ENCODE assay signal across 11 cellular contexts in genomic region chr5:139297439-139298133, GRCh38. TPM values are rescaled to one million over a fixed set of nuclear protein-coding genes. Genes with fewer than 3 reads are reported as not detected.
A peak's percentile ranks its signal among the peaks of the same experiment; 100 is the strongest.
DNase-seq lines count a peak whose midpoint lies in the region; ATAC-seq, FAIRE-seq and TF ChIP-seq lines count a peak whose summit lies in the region.
"Had no signal": no experiment of that assay in that cellular context is flagged by ENCODE, and none has a peak within 500 bp of the region (broad histone marks: within the 10 kb centered on the region; RNA-seq: fewer than 3 reads in every experiment).

No MANE protein-coding gene starts in this region.

- 50% methylated on average over 2 of the region's 2 CpGs for WGBS in GM12878 (ENCODE audit: insufficient coverage, insufficient replicate concordance, low lambda C conversion rate, missing lambda C conversion rate)

- TF ChIP-seq POLR2A in GM12878 (IDR thresholded peaks at IDR 0.05; ENCODE audit: low read depth, low read length) = no peak

- no peaks in the 10 kb centered on the region for H3K36me3 ChIP-seq in CD4-positive, alpha-beta memory T cell (ENCODE audit: insufficient read depth, low read length)
- H3K36me3 ChIP-seq in HUES6 (ENCODE audit: control insufficient read depth, insufficient read depth, low read length) (peaks cover 4% of the 10 kb centered on the region; the same call in 1 of the 2 replicates), GM12878 (ENCODE audit: control insufficient read depth in 2 of 2, insufficient read depth in 2 of 2, low read length in 1 of 2) (no peaks in the 10 kb centered on the region)

- no peak for TF ChIP-seq EP300 in GM12878 (IDR thresholded peaks at IDR 0.05; ENCODE audit: borderline replicate concordance in 1 of 2, control insufficient read depth in 1 of 2, low read depth in 2 of 2, low read length in 2 of 2)

- peak overlapping the region; percentile 76 for H3K4me2 ChIP-seq in GM12878 (ENCODE audit: control insufficient read depth, insufficient read depth)

- H3K27ac ChIP-seq in CD4-positive, alpha-beta memory T cell (ENCODE audit: low read depth, low read length) = no peak overlapping the region
- H3K27ac ChIP-seq in HUES6 (ENCODE audit: low read depth, low read length) (no peak overlapping the region), GM12878 (ENCODE audit: control insufficient read depth, insufficient read depth) (no peak overlapping the region), caudate nucleus (ENCODE audit: low read depth, low read length) (no peak overlapping the region)
- H3K27ac ChIP-seq: epithelial cell of prostate had no signal

- no peak overlapping the region for H3K4me3 ChIP-seq in CD4-positive, alpha-beta memory T cell (ENCODE audit: low read length in 2 of 2)
- H3K4me3 ChIP-seq in HUES6 (ENCODE audit: low read depth, low read length) (peak overlapping the region; percentile 84; the same call in 1 of the 2 replicates), GM12878 (peak overlapping the region; percentile 89)

- DNase-seq in CD4-positive, alpha-beta memory T cell = no peak
- DNase-seq in GM12878 (ENCODE audit: low read depth, low spot score) (no peak), natural killer cell (no peak), amniotic stem cell (lab: John Stamatoyannopoulos, UW) (no peak), caudate nucleus (lab: John Stamatoyannopoulos, UW) (no peak)
- DNase-seq: NCI-H1417, NCI-H748 treated with DMSO at 0.1 percent for 48 hours had no signal

- peak overlapping the region in 6 of 7 donors; percentile 5 to 99 (median 28) for H3K27ac Mint-ChIP-seq in CD4-positive, alpha-beta memory T cell
- peak overlapping the region; percentile 8 to 81 for H3K27ac Mint-ChIP-seq in natural killer cell

- BruUV-seq in GM12878 (replicated peaks; lab: Mats Ljungman, UMichigan) = TSS peak; percentile 1

- no peak overlapping the region for H3K9ac ChIP-seq in HUES6 (ENCODE audit: low read length)
- H3K9ac ChIP-seq in GM12878 (ENCODE audit: control insufficient read depth, insufficient read depth, low read length) = no peak overlapping the region

- intact Hi-C loops in CD4-positive, alpha-beta memory T cell (cut with micrococcal nuclease) = loop anchor here (1.0 kb wide), 1 partner anchor 9 kb away; no protein-coding TSS in a partner anchor
- intact Hi-C loops in GM12878 (cut with micrococcal nuclease; ENCODE audit: unreplicated experiment) = no loop called here
- intact Hi-C loops in natural killer cell (cut with micrococcal nuclease) = loop anchor here (10.0 kb wide), 2 partner anchors 547 to 723 kb away; partner anchors contain the start of gene HSPA9

- no peaks in the 10 kb centered on the region for H3K9me3 ChIP-seq in CD4-positive, alpha-beta memory T cell (ENCODE audit: control insufficient read depth in 1 of 2, low read length in 2 of 2)
- H3K9me3 ChIP-seq in HUES6 (ENCODE audit: control insufficient read depth, insufficient read depth, low read depth, low read length) = no peaks in the 10 kb centered on the region
- no peaks in the 10 kb centered on the region for H3K9me3 ChIP-seq in GM12878 (replicated peaks; ENCODE audit: control insufficient read depth, insufficient read depth, low read length)

- no peaks in the 10 kb centered on the region for H3K9me3 Mint-ChIP-seq in CD4-positive, alpha-beta memory T cell
- H3K9me3 Mint-ChIP-seq in natural killer cell = no peaks in the 10 kb centered on the region

- ATAC-seq in GM12878 = no peak
- no peak for ATAC-seq in natural killer cell
- ATAC-seq in GM21423 (IDR thresholded peaks at IDR 0.05; ENCODE audit: unreplicated experiment) = no peak
- no peak for ATAC-seq in GM18520 (IDR thresholded peaks at IDR 0.05; ENCODE audit: unreplicated experiment)

- peaks cover 20% of the 10 kb centered on the region for H4K20me1 ChIP-seq in GM12878 (ENCODE audit: control insufficient read depth, insufficient read depth)

- SMC1A ChIA-PET in GM12878 (lab: Charles Lee; ENCODE audit: uncharacterized antibody, unreplicated experiment) = interaction anchor here (0.7 to 12.7 kb wide), 8 partner anchors 9 to 594 kb away, joined by 3 to 136 read pairs (median 4); no protein-coding TSS in a partner anchor

- RAD21 ChIA-PET in GM12878 (lab: Charles Lee; ENCODE audit: unreplicated experiment) = interaction anchor here (0.5 to 4.2 kb wide), 8 partner anchors 9 to 92 kb away, joined by 3 to 15 read pairs (median 3); partner anchors contain the start of gene MZB1

- TF ChIP-seq RAD21 in GM12878 (IDR thresholded peaks at IDR 0.05; ENCODE audit: insufficient read depth, low read depth, low read length) = no peak

- peaks cover 56 to 88% (median 70%) of the 10 kb centered on the region in 4 donors for H3K4me1 Mint-ChIP-seq in CD4-positive, alpha-beta memory T cell
- H3K4me1 Mint-ChIP-seq in natural killer cell = peaks cover 72 to 79% of the 10 kb centered on the region in 2 donors

- no peak for FAIRE-seq in GM12878 (lab: Jason Lieb, UNC)

- H2AFZ ChIP-seq in GM12878 (ENCODE audit: control insufficient read depth, low read depth, low read length) = no peak overlapping the region

- POLR2A ChIA-PET in CD4-positive, alpha-beta memory T cell (lab: Charles Lee; ENCODE audit: partially characterized antibody) = interaction anchor here (0.8 to 4.9 kb wide), 4 partner anchors 11 to 45 kb away, joined by 3 to 114 read pairs (median 14); no protein-coding TSS in a partner anchor
- POLR2A ChIA-PET in GM12878 (lab: Charles Lee) = interaction anchor here (0.6 to 7.6 kb wide), 10 partner anchors 11 to 237 kb away, joined by 3 to 61 read pairs (median 5); partner anchors contain the start of gene MZB1

- H3K36me3 Mint-ChIP-seq in CD4-positive, alpha-beta memory T cell = peaks cover 7 to 52% of the 10 kb centered on the region in 2 donors
- H3K36me3 Mint-ChIP-seq in natural killer cell = no peaks in the 10 kb centered on the region

- no peaks in the 10 kb centered on the region for H3K27me3 Mint-ChIP-seq in CD4-positive, alpha-beta memory T cell
- no peaks in the 10 kb centered on the region for H3K27me3 Mint-ChIP-seq in natural killer cell (ENCODE audit: low read depth in 2 of 2)

- CTCF ChIA-PET in CD4-positive, alpha-beta memory T cell (lab: Charles Lee; ENCODE audit: partially characterized antibody) = interaction anchor here (1.5 to 2.6 kb wide), 2 partner anchors 22 to 44 kb away, joined by 4 to 10 read pairs; partner anchors contain the start of gene PAIP2
- CTCF ChIA-PET in GM12878 (lab: Yijun Ruan, JAX) = interaction anchor here (0.8 to 3.4 kb wide), 8 partner anchors 8 to 98 kb away, joined by 3 to 31 read pairs (median 6); partner anchors contain the start of gene PAIP2

- TF ChIP-seq CTCF in GM12878 (IDR thresholded peaks at IDR 0.05 in 2 of 3, conservative IDR thresholded peaks at IDR 0.05 in 1 of 3; ENCODE audit: control insufficient read depth in 2 of 3, extremely low read depth in 1 of 3, insufficient read depth in 1 of 3, low read depth in 3 of 3, low read length in 3 of 3) = no peak
- no peak for TF ChIP-seq CTCF in natural killer cell (IDR thresholded peaks at IDR 0.05)

- peak overlapping the region; percentile 54 to 99 (median 76) for H3K4me3 Mint-ChIP-seq in CD4-positive, alpha-beta memory T cell
- H3K4me3 Mint-ChIP-seq in natural killer cell = peak overlapping the region; percentile 54

- H3K27me3 ChIP-seq in CD4-positive, alpha-beta memory T cell (ENCODE audit: insufficient read depth, low read length) = no peaks in the 10 kb centered on the region
- H3K27me3 ChIP-seq in HUES6 (ENCODE audit: control insufficient read depth, insufficient read depth, low read length) = no peaks in the 10 kb centered on the region
- H3K27me3 ChIP-seq in GM12878 (replicated peaks in 1 of 2; ENCODE audit: control insufficient read depth in 2 of 2, insufficient read depth in 2 of 2, low read length in 1 of 2) = no peaks in the 10 kb centered on the region

- H3K79me2 ChIP-seq in GM12878 (ENCODE audit: control insufficient read depth, insufficient read depth, low read length) = peaks cover 94% of the 10 kb centered on the region

- in situ Hi-C loops in GM12878 (cut with MboI) = no loop called here

- H3K4me1 ChIP-seq in CD4-positive, alpha-beta memory T cell (ENCODE audit: insufficient read depth, low read length) = peaks cover 84% of the 10 kb centered on the region
- H3K4me1 ChIP-seq in HUES6 (ENCODE audit: control insufficient read depth, insufficient read depth, low read length) (peaks cover 50% of the 10 kb centered on the region), GM12878 (ENCODE audit: control insufficient read depth, insufficient read depth, low read length) (peaks cover 18% of the 10 kb centered on the region)

RNA-seq across cellular contexts. Expression of gene MATR3, which starts 4.0 kb away (rescaled TPM):
- 100 to 1,000 TPM; 228 to 255 TPM for total RNA-seq in CD4-positive, alpha-beta memory T cell
- 100 to 1,000 TPM; 377 to 419 TPM for polyA plus RNA-seq in CD4-positive, alpha-beta memory T cell
- 599 and 630 TPM in 2 replicates for total RNA-seq in GM12878 (2013; cell fraction: nucleolus; rRNA removed)
- total RNA-seq in GM12878 (2014; rRNA removed) (134 and 173 TPM in 2 replicates), GM12878 (2014; rRNA removed; fragmentation: Illumina TruSeq; extraction: Trizol) (394 and 401 TPM in 2 replicates), GM12878 (2021) (180 and 213 TPM in 2 replicates), natural killer cell (100 to 1,000 TPM; 290 to 324 (median 297) TPM)
- polyA plus RNA-seq in GM12878 (2011; ENCODE audit: low read depth) = 70.2 TPM
- polyA plus RNA-seq in GM12878 (2011; rRNA removed) (230 and 407 TPM in 2 replicates), GM12878 (2014; fragmentation: Illumina TruSeq; extraction: Trizol) (276 and 414 TPM in 2 replicates), GM12878 (2014; fragmentation: Nextera tagmentation; extraction: Ambion mirVana) (100 to 1,000 TPM; 149 to 187 TPM), GM12878 (2014; rRNA removed) (194 and 201 TPM in 2 replicates), GM12878 (2016; fragmentation: Nextera tagmentation; extraction: Ambion mirVana) (100 to 1,000 TPM; 347 to 380 TPM)
- 102 and 125 TPM in 2 replicates for polyA plus RNA-seq in GM12878 (2011; cell fraction: cytosol; rRNA removed)
- polyA plus RNA-seq in GM12878 (2011; cell fraction: nucleus; rRNA removed) = 123 and 141 TPM in 2 replicates
- polyA plus RNA-seq in GM12878 (2012) = 146 and 152 TPM in 2 replicates
- 284 and 298 TPM in 2 replicates for polyA minus RNA-seq in GM12878 (2011; rRNA and poly(A)+ RNA removed)
- 79.1 and 117 TPM in 2 replicates for polyA minus RNA-seq in GM12878 (2011; cell fraction: cytosol; rRNA and poly(A)+ RNA removed)
- polyA minus RNA-seq in GM12878 (2011; cell fraction: nucleus; rRNA and poly(A)+ RNA removed) = 110 and 161 TPM in 2 replicates

RNA-seq across cellular contexts. Expression of gene PAIP2, which starts 44.1 kb away (rescaled TPM):
- 100 to 1,000 TPM; 109 to 112 TPM for total RNA-seq in CD4-positive, alpha-beta memory T cell
- polyA plus RNA-seq in CD4-positive, alpha-beta memory T cell = 100 to 1,000 TPM; 309 to 503 TPM
- 42.6 and 50.2 TPM in 2 replicates for total RNA-seq in GM12878 (2013; cell fraction: nucleolus; rRNA removed)
- 49.9 and 55.2 TPM in 2 replicates for total RNA-seq in GM12878 (2014; rRNA removed)
- 57.6 and 58.4 TPM in 2 replicates for total RNA-seq in GM12878 (2014; rRNA removed; fragmentation: Illumina TruSeq; extraction: Trizol)
- 60.5 and 71.1 TPM in 2 replicates for total RNA-seq in GM12878 (2021)
- 70.0 TPM for polyA plus RNA-seq in GM12878 (2011; ENCODE audit: low read depth)
- polyA plus RNA-seq in GM12878 (2011; rRNA removed) = 143 and 198 TPM in 2 replicates
- polyA plus RNA-seq in GM12878 (2011; cell fraction: cytosol; rRNA removed) = 55.0 and 60.8 TPM in 2 replicates
- polyA plus RNA-seq in GM12878 (2011; cell fraction: nucleus; rRNA removed) = 32.5 and 35.7 TPM in 2 replicates
- 95.1 and 144 TPM in 2 replicates for polyA plus RNA-seq in GM12878 (2012)
- polyA plus RNA-seq in GM12878 (2014; fragmentation: Illumina TruSeq; extraction: Trizol) = 105 and 125 TPM in 2 replicates
- 100 to 1,000 TPM; 100 to 113 TPM for polyA plus RNA-seq in GM12878 (2014; fragmentation: Nextera tagmentation; extraction: Ambion mirVana)
- polyA plus RNA-seq in GM12878 (2014; rRNA removed) = 51.8 and 67.3 TPM in 2 replicates
- 100 to 1,000 TPM; 153 to 154 TPM for polyA plus RNA-seq in GM12878 (2016; fragmentation: Nextera tagmentation; extraction: Ambion mirVana)
- 35.6 and 57.1 TPM in 2 replicates for polyA minus RNA-seq in GM12878 (2011; rRNA and poly(A)+ RNA removed)
- polyA minus RNA-seq in GM12878 (2011; cell fraction: cytosol; rRNA and poly(A)+ RNA removed) = 26.6 and 28.4 TPM in 2 replicates
- polyA minus RNA-seq in GM12878 (2011; cell fraction: nucleus; rRNA and poly(A)+ RNA removed) = 12.2 and 16.5 TPM in 2 replicates
- 100 to 1,000 TPM; 105 to 126 (median 110) TPM for total RNA-seq in natural killer cell

Comparison
In these comparisons a context has a peak if more than half of its experiments do, and no peak if none do; other contexts are left out.
1. H3K4me3 ChIP-seq: peak in HUES6 (single experiment) and GM12878 (single experiment); none in CD4-positive, alpha-beta memory T cell (0 of 2).